14 cellular contexts compared by ENCODE assay signal in the genomic region with DNA sequence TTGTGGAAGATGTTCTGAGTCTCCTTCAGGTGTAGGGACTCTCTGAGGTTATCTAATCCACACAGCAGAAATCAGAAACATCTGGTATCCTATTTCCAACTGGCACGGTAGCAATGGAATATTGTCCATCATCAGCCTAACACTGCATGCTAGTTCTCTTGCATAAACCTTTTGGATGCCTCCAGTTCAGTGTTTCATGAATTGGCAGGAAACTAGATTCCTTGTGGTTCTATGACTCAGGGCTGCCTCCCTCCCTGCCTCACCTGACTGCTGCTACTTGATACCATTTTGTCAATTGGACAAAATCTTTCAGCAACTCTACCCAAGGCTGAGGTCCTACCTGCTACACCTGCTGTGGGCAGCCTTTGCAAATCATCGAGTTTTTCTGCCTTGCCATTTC.
DNase-seq lines count a peak whose midpoint lies in the region; ATAC-seq and TF ChIP-seq lines count a peak whose summit lies in the region.
"Had no signal": no experiment of that assay in that cellular context is flagged by ENCODE, and none has a peak within 500 bp of the region (broad histone marks: within the 10 kb centered on the region; RNA-seq: fewer than 3 reads in every experiment).

No MANE protein-coding gene starts in this region.

- no peak overlapping the region for H3K4me2 ChIP-seq in neural progenitor cell

- H3K4me1 Mint-ChIP-seq in HFFc6 (ENCODE audit: low read depth) (peaks cover 81% of the 10 kb centered on the region), neural progenitor cell (no peaks in the 10 kb centered on the region)
- H3K4me1 Mint-ChIP-seq: activated CD4-positive, alpha-beta T cell treated with anti-CD3 and anti-CD28 coated beads for 36 hours had no signal

- 88 to 100% methylated on average over 1 to 2 of the region's 2 CpGs for WGBS in transverse colon (ENCODE audit: low coverage in 1 of 2), 2 donors

- ATAC-seq in GM18498 (IDR thresholded peaks at IDR 0.05; ENCODE audit: unreplicated experiment) (no peak), GM18502 (IDR thresholded peaks at IDR 0.05; ENCODE audit: poor library complexity, unreplicated experiment) (no peak)
- ATAC-seq: activated CD4-positive, alpha-beta T cell treated with anti-CD3 and anti-CD28 coated beads for 36 hours had no signal

- no peak for TF ChIP-seq POLR2A in transverse colon (IDR thresholded peaks at IDR 0.05)

- H3K36me3 Mint-ChIP-seq in HFFc6 (ENCODE audit: low read depth) (peaks cover 32% of the 10 kb centered on the region), neural progenitor cell (peaks cover 24% of the 10 kb centered on the region)

- TF ChIP-seq CTCF in HFFc6 (IDR thresholded peaks at IDR 0.05) (no peak), foreskin fibroblast (IDR thresholded peaks at IDR 0.05; ENCODE audit: low read depth, low read length) (no peak), neural progenitor cell (IDR thresholded peaks at IDR 0.05) (no peak), transverse colon (IDR thresholded peaks at IDR 0.05) (no peak)

- H3K27ac Mint-ChIP-seq in HFFc6, result peak overlapping the region; percentile 15
- no peak overlapping the region for H3K27ac Mint-ChIP-seq in neural progenitor cell
- H3K27ac Mint-ChIP-seq: activated CD4-positive, alpha-beta T cell treated with anti-CD3 and anti-CD28 coated beads for 36 hours; activated T-cell treated with anti-CD3 and anti-CD28 coated beads, Interleukin-2, amount 50 U/mL, for 24 hours; endodermal cell; T-helper 1 cell treated with Interleukin-12 subunit alpha and Interleukin-12 subunit beta and Interleukin-4 antibody, amounts not matched to agents 30 μg/mL and 1 μg/mL, for 36 hours had no signal

- in situ Hi-C loops in transverse colon (cut with MboI; ENCODE audit: low pct_ligation_motif_present in 1 of 4, low pct_unique_long_range_greater_than_20kb in 1 of 4, low sequenced_read_pairs in 3 of 4), result no loop called here

- H3K9ac ChIP-seq in neural progenitor cell, result no peak overlapping the region

- no peak overlapping the region for H3K27ac ChIP-seq in neural progenitor cell
- H3K27ac ChIP-seq in transverse colon, result no peak overlapping the region

- H3F3A ChIP-seq in neural progenitor cell (ENCODE audit: low read depth), result no peaks in the 10 kb centered on the region

- H3K27me3 ChIP-seq in neural progenitor cell (no peaks in the 10 kb centered on the region), transverse colon (no peaks in the 10 kb centered on the region)

- DNase-seq in A172 (ENCODE audit: low spot score), result peak; percentile 81
- DNase-seq in HFFc6, result peak; percentile 81
- peak; percentile 61 for DNase-seq in amniotic stem cell (lab: John Stamatoyannopoulos, UW)
- peak; percentile 75 to 87 for DNase-seq in foreskin fibroblast
- no peak for DNase-seq in neural progenitor cell (ENCODE audit: low spot score)
- no peak for DNase-seq in transverse colon
- DNase-seq: activated CD4-positive, alpha-beta T cell treated with anti-CD3 and anti-CD28 coated beads for 36 hours; activated T-cell treated with anti-CD3 and anti-CD28 coated beads, Interleukin-2, amount 50 U/mL, for 24 hours; aorta; endodermal cell; stimulated activated CD4-positive, alpha-beta T cell treated with anti-CD3 and anti-CD28 coated beads, Interleukin-15, amount 100 ng/mL, for 24 hours had no signal

- H3K9me3 Mint-ChIP-seq in HFFc6 (no peaks in the 10 kb centered on the region), neural progenitor cell (no peaks in the 10 kb centered on the region)
- H3K9me3 Mint-ChIP-seq: activated T-cell treated with anti-CD3 and anti-CD28 coated beads, Interleukin-2, amount 50 U/mL, for 24 hours; endodermal cell; T-helper 1 cell treated with Interleukin-12 subunit alpha and Interleukin-12 subunit beta and Interleukin-4 antibody, amounts not matched to agents 30 μg/mL and 1 μg/mL, for 36 hours had no signal

- no peak overlapping the region for H2AFZ ChIP-seq in neural progenitor cell (replicated peaks)

- no peak overlapping the region for H3K4me3 ChIP-seq in foreskin fibroblast (ENCODE audit: low read depth in 1 of 2, low read length in 2 of 2)
- H3K4me3 ChIP-seq in neural progenitor cell, result no peak overlapping the region
- H3K4me3 ChIP-seq in transverse colon, result no peak overlapping the region

- no peak for TF ChIP-seq EP300 in transverse colon (IDR thresholded peaks at IDR 0.05; ENCODE audit: low read depth)

- H3K4me1 ChIP-seq in neural progenitor cell, result no peaks in the 10 kb centered on the region
- peaks cover 0 to 6% (median 0%) of the 10 kb centered on the region in 4 donors for H3K4me1 ChIP-seq in transverse colon

- H3K27me3 Mint-ChIP-seq in HFFc6 (ENCODE audit: insufficient read depth) (no peaks in the 10 kb centered on the region; the same call in 1 of the 2 replicates), neural progenitor cell (ENCODE audit: insufficient read depth, low read depth) (no peaks in the 10 kb centered on the region)

- H3K9me3 ChIP-seq in neural progenitor cell (ENCODE audit: low read depth), result no peaks in the 10 kb centered on the region
- H3K9me3 ChIP-seq in transverse colon, result no peaks in the 10 kb centered on the region

- H3K4me3 Mint-ChIP-seq in HFFc6, result no peak overlapping the region
- no peak overlapping the region for H3K4me3 Mint-ChIP-seq in neural progenitor cell
- H3K4me3 Mint-ChIP-seq: activated CD4-positive, alpha-beta T cell treated with anti-CD3 and anti-CD28 coated beads for 36 hours; activated T-cell treated with anti-CD3 and anti-CD28 coated beads, Interleukin-2, amount 50 U/mL, for 24 hours; endodermal cell; T-helper 1 cell treated with Interleukin-12 subunit alpha and Interleukin-12 subunit beta and Interleukin-4 antibody, amounts not matched to agents 30 μg/mL and 1 μg/mL, for 36 hours had no signal

- intact Hi-C loops in transverse colon (cut with DNase I; ENCODE audit: low total_unique reads), result no loop called here

- no peaks in the 10 kb centered on the region for H4K20me1 ChIP-seq in neural progenitor cell (ENCODE audit: low read depth)

- no peaks in the 10 kb centered on the region for H3K79me2 ChIP-seq in neural progenitor cell (ENCODE audit: low read depth)

- H3K36me3 ChIP-seq in neural progenitor cell (no peaks in the 10 kb centered on the region), transverse colon (no peaks in the 10 kb centered on the region)

Comparison
In these comparisons a context has a peak if more than half of its experiments do, and no peak if none do; other contexts are left out.
1. DNase-seq: peak in A172 (single experiment), HFFc6 (single experiment), amniotic stem cell (single experiment) and foreskin fibroblast (2 of 2); none in neural progenitor cell (single experiment) and transverse colon (single experiment).